ENCODE assay signal across 8 cellular contexts in genomic region chrX:40152173-40152705, GRCh38. TPM values are rescaled to one million over a fixed set of nuclear protein-coding genes. Genes with fewer than 3 reads are reported as not detected.
DNase-seq lines count a peak whose midpoint lies in the region; ATAC-seq and TF ChIP-seq lines count a peak whose summit lies in the region.

No MANE protein-coding gene starts in this region.

- H3K27ac ChIP-seq in OCI-LY3 (ENCODE audit: low read length) (no peak overlapping the region), ectodermal cell (ENCODE audit: insufficient read depth, low read depth, low read length, poor library complexity, severe bottlenecking) (no peak overlapping the region)

- TF ChIP-seq CTCF in OCI-LY3 (IDR thresholded peaks at IDR 0.05; ENCODE audit: low read depth, low read length) = no peak

- H3K4me1 ChIP-seq in OCI-LY3 (ENCODE audit: low read length) = peaks cover 19% of the 10 kb centered on the region
- H3K4me1 ChIP-seq in ectodermal cell (ENCODE audit: control insufficient read depth, insufficient read depth, low read length) = peaks cover 30% of the 10 kb centered on the region
- peaks cover 31% of the 10 kb centered on the region for H3K4me1 ChIP-seq in mucosa of stomach (ENCODE audit: control insufficient read depth, insufficient read depth, low read length)

- no peaks in the 10 kb centered on the region for H4K20me1 ChIP-seq in OCI-LY3 (ENCODE audit: insufficient read depth, low read length)

- H3K4me2 ChIP-seq in OCI-LY3 (ENCODE audit: low read length) = peak overlapping the region; percentile 98

- peak overlapping the region; percentile 81 for H3K9ac ChIP-seq in OCI-LY3 (ENCODE audit: low read length)
- peak overlapping the region; percentile 64 for H3K9ac ChIP-seq in mucosa of stomach (ENCODE audit: low read length)

- 1 to 2% methylated on average over 39 to 41 of the region's 41 CpGs for WGBS in ectodermal cell, 2 experiments

- no peaks in the 10 kb centered on the region for H3K9me3 ChIP-seq in OCI-LY3 (ENCODE audit: insufficient read depth, low read length)
- H3K9me3 ChIP-seq in ectodermal cell (ENCODE audit: control insufficient read depth, low read length) = no peaks in the 10 kb centered on the region
- no peaks in the 10 kb centered on the region for H3K9me3 ChIP-seq in mucosa of stomach (ENCODE audit: control insufficient read depth, low read length)

- peak; percentile 35 for DNase-seq in EH (ENCODE audit: low read depth)
- DNase-seq in GF-D8 (lab: John Stamatoyannopoulos, UW) = no peak

- H3K79me2 ChIP-seq in OCI-LY3 (ENCODE audit: low read length) = no peaks in the 10 kb centered on the region

- no peaks in the 10 kb centered on the region for H3K36me3 ChIP-seq in OCI-LY3 (replicated peaks; ENCODE audit: low read depth, low read length)
- no peaks in the 10 kb centered on the region for H3K36me3 ChIP-seq in ectodermal cell (ENCODE audit: control insufficient read depth, insufficient read depth, low read length)
- H3K36me3 ChIP-seq in mucosa of stomach (ENCODE audit: control insufficient read depth, insufficient read depth, low read length) = no peaks in the 10 kb centered on the region

- H3K4me3 ChIP-seq in OCI-LY3 (ENCODE audit: low read length) = peak overlapping the region; percentile 83
- peak overlapping the region; percentile 34 for H3K4me3 ChIP-seq in ectodermal cell (ENCODE audit: insufficient read depth, low read depth, low read length)
- H3K4me3 ChIP-seq in mucosa of stomach (ENCODE audit: low read length) = peak overlapping the region; percentile 14

- H2AFZ ChIP-seq in OCI-LY3 (ENCODE audit: low read depth, low read length) = no peak overlapping the region

- no peaks in the 10 kb centered on the region for H3K27me3 ChIP-seq in OCI-LY3 (ENCODE audit: low read depth, low read length)
- H3K27me3 ChIP-seq in ectodermal cell (ENCODE audit: control insufficient read depth, insufficient read depth, low read length, poor library complexity, severe bottlenecking) = peaks cover 76% of the 10 kb centered on the region
- H3K27me3 ChIP-seq in mucosa of stomach (ENCODE audit: control insufficient read depth, insufficient read depth, low read length) = no peaks in the 10 kb centered on the region

- ATAC-seq in GM21423 (IDR thresholded peaks at IDR 0.05; ENCODE audit: unreplicated experiment) = no peak
- no peak for ATAC-seq in HG03378 (IDR thresholded peaks at IDR 0.05; ENCODE audit: unreplicated experiment)
- no peak for ATAC-seq in HG02981 (IDR thresholded peaks at IDR 0.05; ENCODE audit: unreplicated experiment)

RNA-seq across cellular contexts. Expression of gene BCOR, which starts 54.5 kb away (rescaled TPM):
- polyA plus RNA-seq in ectodermal cell (2013, experiment 1 of 4) = 18.1 TPM
- polyA plus RNA-seq in ectodermal cell (2013, experiment 2 of 4) = 23.8 TPM
- polyA plus RNA-seq in ectodermal cell (2013, experiment 3 of 4) = 16.4 TPM
- polyA plus RNA-seq in ectodermal cell (2013, experiment 4 of 4) = 14.5 TPM

Comparison
In these comparisons a context has a peak if more than half of its experiments do, and no peak if none do; other contexts are left out.
1. H3K4me3 ChIP-seq: peak in every context shown above with its lines; median percentile 83 in OCI-LY3; 34 in ectodermal cell; 14 in mucosa of stomach.